In the genomic region with DNA sequence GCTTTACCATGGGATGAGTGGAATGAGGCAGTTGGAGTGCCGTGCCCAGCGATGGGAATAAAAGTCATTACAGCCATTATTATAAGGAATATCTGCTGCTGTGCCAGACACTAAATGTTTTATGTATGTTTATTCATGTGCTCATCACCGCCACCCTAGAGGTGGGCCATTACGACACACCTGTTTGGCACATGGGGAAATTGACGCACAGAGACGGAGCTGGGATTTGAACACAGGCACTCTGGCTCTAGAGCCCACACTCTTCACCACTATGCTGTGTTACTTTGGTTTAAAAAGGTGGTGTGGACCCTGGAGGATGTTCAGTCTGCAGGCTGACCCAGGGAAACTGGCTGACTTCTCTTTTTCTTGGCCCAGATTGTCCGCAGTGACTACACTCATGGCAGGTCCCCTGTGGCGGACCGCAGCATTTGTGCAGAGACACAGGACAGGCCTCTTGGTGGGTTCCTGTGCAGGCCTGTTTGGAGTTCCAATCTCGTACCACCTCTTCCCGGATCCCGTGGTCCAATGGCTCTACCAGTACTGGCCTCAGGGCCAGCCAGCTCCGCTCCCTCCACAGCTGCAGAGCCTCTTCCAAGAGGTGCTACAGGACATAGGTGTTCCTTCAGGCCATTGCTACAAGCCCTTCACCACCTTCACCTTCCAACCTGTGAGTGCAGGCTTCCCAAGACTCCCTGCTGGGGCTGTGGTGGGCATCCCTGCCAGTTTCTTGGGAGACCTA, we compare ENCODE assay signal across 1 cellular context.
TF ChIP-seq lines count a peak whose summit lies in the region.

No MANE protein-coding gene starts in this region.

TF ChIP-seq in HepG2, 621 proteins besides CTCF, POLR2A, EP300 and RAD21 (continued from another document):
- TF ChIP-seq ZBTB33 (CRISPR knock-in tag; IDR thresholded peaks at IDR 0.05) (peak; percentile 66), CEBPB (IDR thresholded peaks at IDR 0.05; ENCODE audit: borderline replicate concordance, low read depth, low read length) (peak; percentile 60), ZFY (CRISPR knock-in tag; IDR thresholded peaks at IDR 0.05) (0 out of 2 replicates have a peak, but pooled peaks have one; percentile 8), HDAC1 (CRISPR knock-in tag; IDR thresholded peaks at IDR 0.05) (no peak), ZNF263 (CRISPR knock-in tag; IDR thresholded peaks at IDR 0.05) (no peak), CHCHD3 (CRISPR knock-in tag; IDR thresholded peaks at IDR 0.05) (0 out of 2 replicates have a peak, but pooled peaks have one; percentile 1), AKAP8 (CRISPR knock-in tag; IDR thresholded peaks at IDR 0.05) (0 out of 2 replicates have a peak, but pooled peaks have one; percentile 7)
